ENCODE assay signal across 7 cellular contexts in genomic region chr16:63131503-63131902, GRCh38.
"Had no signal": no experiment of that assay in that cellular context is flagged by ENCODE, and none has a peak within 500 bp of the region (broad histone marks: within the 10 kb centered on the region; RNA-seq: fewer than 3 reads in every experiment).

No MANE protein-coding gene starts in this region.

- DNase-seq: IMR-90, KBM-7, KG1 had no signal

- H3K4me2 ChIP-seq: KMS-11 had no signal

- FAIRE-seq: HTR-8/SVneo had no signal

- H3K9ac ChIP-seq: KMS-11 had no signal

- H3K27ac ChIP-seq: HL-60, KMS-11 had no signal

- H3K4me3 ChIP-seq: K562 had no signal
